In the genomic region with DNA sequence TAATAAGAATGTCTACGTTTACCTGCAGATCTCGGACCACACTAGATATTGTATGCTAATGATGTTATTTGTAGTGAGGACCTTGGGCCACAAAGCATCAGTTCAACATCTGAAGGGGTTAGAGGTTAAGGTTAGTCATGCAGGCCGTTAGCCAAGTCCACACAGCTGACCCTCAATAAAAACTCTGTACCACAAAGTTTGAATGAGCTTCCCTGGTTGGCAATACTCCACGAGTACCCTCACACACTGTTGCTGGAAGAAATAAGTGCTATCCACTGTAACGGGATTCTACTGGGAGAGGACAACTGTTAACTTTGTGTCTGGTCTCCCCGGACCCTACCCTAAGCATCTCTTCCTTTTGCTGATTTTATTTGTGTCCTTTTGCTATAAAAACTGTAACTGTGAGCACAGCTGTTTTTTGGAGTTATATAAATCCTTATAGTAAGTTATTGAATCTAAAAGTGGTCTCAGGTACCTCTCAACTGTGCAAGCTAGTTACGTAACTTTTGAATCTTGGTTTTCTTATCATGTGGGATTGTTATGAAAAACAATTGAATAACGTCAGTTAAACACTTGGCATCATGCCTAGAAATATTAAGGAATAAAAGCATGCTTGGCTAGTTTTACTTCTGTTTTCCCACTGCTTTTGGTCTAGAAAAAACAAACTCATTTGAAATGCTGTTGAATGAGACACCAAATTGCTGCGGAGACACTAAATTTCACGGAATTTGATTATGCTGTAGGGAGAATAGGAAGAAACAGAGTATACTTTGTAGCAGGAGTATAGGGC, we compare ENCODE assay signal across 1 cellular context.
TF ChIP-seq lines count a peak whose summit lies in the region.

No MANE protein-coding gene starts in this region.

TF ChIP-seq in HepG2, 621 proteins besides CTCF, POLR2A, EP300 and RAD21 (continued from another document):
- TF ChIP-seq ZHX2 (IDR thresholded peaks at IDR 0.05; ENCODE audit: low read depth) (no peak), ZHX2 (CRISPR knock-in tag; IDR thresholded peaks at IDR 0.05; ENCODE audit: borderline replicate concordance) (no peak), ZNF292 (CRISPR knock-in tag; IDR thresholded peaks at IDR 0.05; ENCODE audit: borderline replicate concordance, low read depth) (no peak), ZSCAN25 (CRISPR knock-in tag; IDR thresholded peaks at IDR 0.05) (no peak), ZNF234 (CRISPR knock-in tag; conservative IDR thresholded peaks at IDR 0.05) (no peak), TRIM24 (CRISPR knock-in tag; IDR thresholded peaks at IDR 0.05) (no peak), KDM5A (IDR thresholded peaks at IDR 0.05; ENCODE audit: borderline replicate concordance, low read length) (no peak), ZNF431 (CRISPR knock-in tag; IDR thresholded peaks at IDR 0.05; ENCODE audit: borderline replicate concordance, low read depth) (no peak), SAFB2 (CRISPR knock-in tag; IDR thresholded peaks at IDR 0.05; ENCODE audit: borderline replicate concordance, low read depth) (no peak), ZSCAN21 (CRISPR knock-in tag; IDR thresholded peaks at IDR 0.05; ENCODE audit: borderline replicate concordance) (no peak), ZNF644 (CRISPR knock-in tag; IDR thresholded peaks at IDR 0.05; ENCODE audit: low read depth) (no peak), MEIS1 (CRISPR knock-in tag; IDR thresholded peaks at IDR 0.05; ENCODE audit: borderline replicate concordance) (no peak), ZFP62 (CRISPR knock-in tag; IDR thresholded peaks at IDR 0.05) (no peak)
- TF ChIP-seq, protein P1, sequence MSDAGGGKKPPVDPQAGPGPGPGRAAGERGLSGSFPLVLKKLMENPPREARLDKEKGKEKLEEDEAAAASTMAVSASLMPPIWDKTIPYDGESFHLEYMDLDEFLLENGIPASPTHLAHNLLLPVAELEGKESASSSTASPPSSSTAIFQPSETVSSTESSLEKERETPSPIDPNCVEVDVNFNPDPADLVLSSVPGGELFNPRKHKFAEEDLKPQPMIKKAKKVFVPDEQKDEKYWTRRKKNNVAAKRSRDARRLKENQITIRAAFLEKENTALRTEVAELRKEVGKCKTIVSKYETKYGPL (CRISPR knock-in tag; IDR thresholded peaks at IDR 0.05) = no peak
